18 cellular contexts compared by ENCODE assay signal in genomic region chr13:72204291-72204690, GRCh38.
DNase-seq lines count a peak whose midpoint lies in the region; ATAC-seq and TF ChIP-seq lines count a peak whose summit lies in the region.
"Had no signal": no experiment of that assay in that cellular context is flagged by ENCODE, and none has a peak within 500 bp of the region (broad histone marks: within the 10 kb centered on the region; RNA-seq: fewer than 3 reads in every experiment).

No MANE protein-coding gene starts in this region.

- no peaks in the 10 kb centered on the region for H3K27me3 ChIP-seq in Caco-2 (replicated peaks; ENCODE audit: control insufficient read depth, insufficient read depth, low read length)
- no peaks in the 10 kb centered on the region for H3K27me3 ChIP-seq in upper lobe of right lung
- H3K27me3 ChIP-seq: colonic mucosa, right lobe of liver, testis had no signal

- no peak overlapping the region for H3K4me3 Mint-ChIP-seq in Caco-2 (ENCODE audit: unreplicated experiment)
- H3K4me3 Mint-ChIP-seq: activated T-helper 17 cell treated with anti-CD3 and anti-CD28 coated beads, Interleukin-2, amount 50 U/mL, for 72 hours; WTC11 had no signal

- DNase-seq in A172 (ENCODE audit: low spot score) = peak; percentile 75
- peak; percentile 21 for DNase-seq in HPDE6-E6E7 (ENCODE audit: extremely low spot score)
- peak; percentile 22 for DNase-seq in SW480 (ENCODE audit: low spot score)
- peak; percentile 26 for DNase-seq in fibroblast of pulmonary artery (ENCODE audit: low read depth)
- DNase-seq in RPMI8226 = no peak
- DNase-seq in Caco-2 = no peak
- DNase-seq in upper lobe of right lung = no peak
- DNase-seq: amniotic stem cell, colonic mucosa, GDM1, NCI-H1694, NCI-H524 treated with DMSO at 0.1 percent for 48 hours, right lobe of liver, testis had no signal

- POLR2A ChIA-PET in Caco-2 (lab: Charles Lee) = no interaction called here

- H3K9me3 ChIP-seq in Caco-2 = no peaks in the 10 kb centered on the region
- H3K9me3 ChIP-seq in upper lobe of right lung = no peaks in the 10 kb centered on the region
- H3K9me3 ChIP-seq: A549, colonic mucosa, right lobe of liver, testis had no signal

- no TSS peak for BruUV-seq in Caco-2 (replicated peaks; lab: Mats Ljungman, UMichigan)

- intact Hi-C loops in Caco-2 (cut with micrococcal nuclease; ENCODE audit: unreplicated experiment) (no loop called here), upper lobe of right lung (cut with DNase I) (no loop called here)

- no peak for ATAC-seq in GM19035 (IDR thresholded peaks at IDR 0.05; ENCODE audit: unreplicated experiment)
- no peak for ATAC-seq in upper lobe of right lung
- ATAC-seq: A549; activated T-helper 17 cell treated with anti-CD3 and anti-CD28 coated beads, Interleukin-2, amount 50 U/mL, for 72 hours; right lobe of liver; WTC11 had no signal

- no peaks in the 10 kb centered on the region for H3K4me1 ChIP-seq in Caco-2
- H3K4me1 ChIP-seq in upper lobe of right lung = no peaks in the 10 kb centered on the region
- H3K4me1 ChIP-seq: A549, colonic mucosa, right lobe of liver, testis had no signal

- no peak overlapping the region for H3K27ac Mint-ChIP-seq in Caco-2 (ENCODE audit: unreplicated experiment)
- H3K27ac Mint-ChIP-seq: activated T-helper 17 cell treated with anti-CD3 and anti-CD28 coated beads, Interleukin-2, amount 50 U/mL, for 72 hours; WTC11 had no signal

- peaks cover 4% of the 10 kb centered on the region for H3K27me3 Mint-ChIP-seq in Caco-2 (ENCODE audit: insufficient read depth, unreplicated experiment)
- H3K27me3 Mint-ChIP-seq: activated T-helper 17 cell treated with anti-CD3 and anti-CD28 coated beads, Interleukin-2, amount 50 U/mL, for 72 hours had no signal

- TF ChIP-seq CTCF in fibroblast of pulmonary artery (IDR thresholded peaks at IDR 0.05; ENCODE audit: low read length, missing control alignments) (no peak), Caco-2 (IDR thresholded peaks at IDR 0.05; ENCODE audit: insufficient read depth in 1 of 2, low read depth in 1 of 2, low read length in 1 of 2, severe bottlenecking in 1 of 2, unreplicated experiment in 1 of 2) (no peak), upper lobe of right lung (IDR thresholded peaks at IDR 0.05) (no peak)

- H3K27ac ChIP-seq in upper lobe of right lung = no peak overlapping the region
- H3K27ac ChIP-seq: A549, colonic mucosa, right lobe of liver, testis had no signal

- H3K9me3 Mint-ChIP-seq in Caco-2 (ENCODE audit: unreplicated experiment) = no peaks in the 10 kb centered on the region
- H3K9me3 Mint-ChIP-seq: WTC11 had no signal

- H3K4me3 ChIP-seq in fibroblast of pulmonary artery (replicated peaks; ENCODE audit: low read depth, low read length) (no peak overlapping the region), Caco-2 (ENCODE audit: low read depth, low read length) (no peak overlapping the region), upper lobe of right lung (no peak overlapping the region)
- H3K4me3 ChIP-seq: A549, colonic mucosa, right lobe of liver, testis had no signal

- no peaks in the 10 kb centered on the region for H3K4me1 Mint-ChIP-seq in Caco-2 (ENCODE audit: low read depth, unreplicated experiment)
- H3K4me1 Mint-ChIP-seq: activated T-helper 17 cell treated with anti-CD3 and anti-CD28 coated beads, Interleukin-2, amount 50 U/mL, for 72 hours had no signal

- H3K36me3 ChIP-seq in Caco-2 (ENCODE audit: control insufficient read depth, insufficient read depth, low read length) (no peaks in the 10 kb centered on the region), upper lobe of right lung (no peaks in the 10 kb centered on the region)
- H3K36me3 ChIP-seq: colonic mucosa, right lobe of liver had no signal

- CTCF ChIA-PET in Caco-2 (lab: Charles Lee) = no interaction called here

- no peaks in the 10 kb centered on the region for H3K36me3 Mint-ChIP-seq in Caco-2 (ENCODE audit: insufficient read depth, unreplicated experiment)
- H3K36me3 Mint-ChIP-seq: WTC11 had no signal

Comparison
In these comparisons a context has a peak if more than half of its experiments do, and no peak if none do; other contexts are left out.
1. DNase-seq: peak in A172 (single experiment), HPDE6-E6E7 (single experiment), SW480 (single experiment) and fibroblast of pulmonary artery (single experiment); none in RPMI8226 (single experiment), Caco-2 (0 of 2) and upper lobe of right lung (single experiment).